Comparison of ENCODE assay signal across 1 cellular context in genomic region chr4:128060620-128061565, GRCh38.
TF ChIP-seq lines count a peak whose summit lies in the region.

Gene LARP1B (plus strand): TSS chr4:128061312. CDS start chr4:128074952, 13,640 bp downstream.

TF ChIP-seq in GM12878, 131 proteins besides CTCF, POLR2A, EP300 and RAD21 (continued from another document):
- TF ChIP-seq ATF3 (IDR thresholded peaks at IDR 0.05; ENCODE audit: borderline replicate concordance, extremely low read depth, low read depth, low read length) (no peak), NFXL1 (IDR thresholded peaks at IDR 0.05; ENCODE audit: borderline replicate concordance) (peak; percentile 99), BRCA1 (IDR thresholded peaks at IDR 0.05; ENCODE audit: low read depth, low read length) (peak; percentile 63), BCL11A (IDR thresholded peaks at IDR 0.05; ENCODE audit: low read depth, low read length) (no peak), NRF1 (conservative IDR thresholded peaks at IDR 0.05; ENCODE audit: low read depth, low read length) (no peak), NFIC (IDR thresholded peaks at IDR 0.05; ENCODE audit: low read depth, low read length) (no peak), TBL1XR1 (IDR thresholded peaks at IDR 0.05; ENCODE audit: low read depth, low read length) (no peak), RAD51 (IDR thresholded peaks at IDR 0.05) (no peak), MEF2A (IDR thresholded peaks at IDR 0.05; ENCODE audit: insufficient read depth, low read depth, low read length) (no peak)
TF ChIP-seq in GM12878: peak in this region for 43.
